16 cellular contexts compared by ENCODE assay signal in genomic region chr17:75570034-75570676, GRCh38.
"Had no signal": no experiment of that assay in that cellular context is flagged by ENCODE, and none has a peak within 500 bp of the region (broad histone marks: within the 10 kb centered on the region; RNA-seq: fewer than 3 reads in every experiment).

No MANE protein-coding gene starts in this region.

- ATAC-seq: activated CD8-positive, alpha-beta T cell treated with anti-CD3 and anti-CD28 coated beads, Interleukin-2, amount 10 ng/mL, durations not matched to agents 7 days and 5 days had no signal

- H3K36me3 ChIP-seq: ovary had no signal

- H3K27ac Mint-ChIP-seq: activated naive CD4-positive, alpha-beta T cell treated with anti-CD3 and anti-CD28 coated beads, Interleukin-2, amount 50 U/mL, for 72 hours; activated T-cell treated with anti-CD3 and anti-CD28 coated beads, Interleukin-2, amount 50 U/mL, for 72 hours had no signal

- H3K4me3 ChIP-seq: coronary artery, ovary, transverse colon had no signal

- H3K4me3 Mint-ChIP-seq: activated CD4-positive, alpha-beta T cell treated with anti-CD3 and anti-CD28 coated beads, Interleukin-2, amount 10 ng/mL, durations not matched to agents 24 days and 14 days; activated CD8-positive, alpha-beta T cell treated with anti-CD3 and anti-CD28 coated beads, Interleukin-2, amount 10 ng/mL, durations not matched to agents 7 days and 5 days; activated T-cell treated with anti-CD3 and anti-CD28 coated beads, Interleukin-2, amount 50 U/mL, for 72 hours had no signal

- H3K9me3 Mint-ChIP-seq: activated CD4-positive, alpha-beta T cell treated with anti-CD3 and anti-CD28 coated beads, Interleukin-2, amount 10 ng/mL, durations not matched to agents 24 days and 14 days; activated naive CD4-positive, alpha-beta T cell treated with anti-CD3 and anti-CD28 coated beads, Interleukin-2, amount 50 U/mL, for 72 hours; activated T-cell treated with anti-CD3 and anti-CD28 coated beads, Interleukin-2, amount 50 U/mL, for 72 hours had no signal

- H3K9me3 ChIP-seq: ovary, transverse colon had no signal

- H3K36me3 Mint-ChIP-seq: activated naive CD4-positive, alpha-beta T cell treated with anti-CD3 and anti-CD28 coated beads, Interleukin-2, amount 50 U/mL, for 72 hours had no signal

- DNase-seq: activated CD4-positive, alpha-beta T cell treated with anti-CD3 and anti-CD28 coated beads, Interleukin-2, amount 10 ng/mL, durations not matched to agents 24 days and 14 days; activated CD8-positive, alpha-beta memory T cell treated with anti-CD3 and anti-CD28 coated beads, Interleukin-2, amount 50 U/mL, for 4 hours; activated CD8-positive, alpha-beta T cell treated with anti-CD3 and anti-CD28 coated beads, Interleukin-2, amount 10 ng/mL, durations not matched to agents 7 days and 5 days; activated gamma-delta T cell; activated T-cell treated with anti-CD3 and anti-CD28 coated beads, Interleukin-2, amount 50 U/mL, for 72 hours; amniotic stem cell; caudate nucleus; effector CD8-positive, alpha-beta T cell; foreskin fibroblast; kidney glomerular epithelial cell; ovary; stimulated activated CD4-positive, alpha-beta T cell treated with anti-CD3 and anti-CD28 coated beads, Interleukin-12 subunit alpha, Interleukin-12 subunit beta, amount 100 ng/mL, for 4 hours; stimulated activated naive CD4-positive, alpha-beta T cell; transverse colon had no signal

- H3K27me3 ChIP-seq: ovary, transverse colon had no signal

- H3K27ac ChIP-seq: ovary had no signal
